Comparison of ENCODE assay signal across 21 cellular contexts in genomic region chr3:161251716-161252115, GRCh38.
"Had no signal": no experiment of that assay in that cellular context is flagged by ENCODE, and none has a peak within 500 bp of the region (broad histone marks: within the 10 kb centered on the region; RNA-seq: fewer than 3 reads in every experiment).

No MANE protein-coding gene starts in this region.

- DNase-seq: dermis blood vessel endothelial cell; effector memory CD4-positive, alpha-beta T cell; gastrocnemius medialis; head of caudate nucleus; kidney; naive thymus-derived CD8-positive, alpha-beta T cell; nephron progenitor cell; nucleus accumbens; right cardiac atrium; spleen; stimulated activated CD4-positive, alpha-beta T cell treated with anti-CD3 and anti-CD28 coated beads, Interleukin-4, amount 100 ng/mL, for 4 hours; upper lobe of left lung had no signal

- H3K27me3 ChIP-seq: gastrocnemius medialis, spleen, tibial nerve, upper lobe of left lung had no signal

- ATAC-seq: gastrocnemius medialis; left lobe of liver; naive thymus-derived CD8-positive, alpha-beta T cell; right cardiac atrium; stimulated activated memory B cell treated with anti-CD40 and anti-IgM and Interleukin-4, amounts not matched to agents 10 μg/mL and 1 μg/mL and 100 μg/mL, for 72 hours had no signal

- H3K9me3 ChIP-seq: gastrocnemius medialis, prostate gland, spleen, thoracic aorta, tibial nerve, upper lobe of left lung had no signal

- H3K4me1 ChIP-seq: gastrocnemius medialis, spleen, upper lobe of left lung had no signal

- H3K27ac ChIP-seq: coronary artery, gastrocnemius medialis, skin epidermis, spleen, thoracic aorta, tibial nerve, upper lobe of left lung had no signal

- FAIRE-seq: endothelial cell of umbilical vein, urothelium cell line had no signal

- H3K4me3 ChIP-seq: coronary artery, gastrocnemius medialis, prostate gland, skin epidermis, spleen, thoracic aorta, tibial nerve, upper lobe of left lung had no signal
